In the genomic region with DNA sequence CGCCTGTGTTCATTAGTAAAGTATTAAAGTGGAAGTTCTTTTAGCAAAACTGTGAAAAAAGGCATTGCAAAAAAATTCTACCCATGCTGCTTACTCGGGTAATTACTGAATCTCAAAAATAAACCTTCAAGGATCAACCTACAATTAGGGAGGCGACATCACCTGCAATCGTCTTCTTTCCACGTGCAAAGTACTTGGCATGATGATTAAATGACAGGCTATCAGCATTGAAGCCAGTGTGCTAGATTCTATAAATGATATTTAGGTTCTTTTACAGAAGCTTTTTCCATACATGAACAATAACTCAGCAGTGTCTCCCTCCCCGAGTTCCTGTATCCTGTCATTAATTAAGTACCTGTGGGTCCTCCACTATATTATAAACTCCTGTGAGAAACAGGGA, we compare ENCODE assay signal across 34 cellular contexts.
"Had no signal": no experiment of that assay in that cellular context is flagged by ENCODE, and none has a peak within 500 bp of the region (broad histone marks: within the 10 kb centered on the region; RNA-seq: fewer than 3 reads in every experiment).

No MANE protein-coding gene starts in this region.

- H3K36me3 Mint-ChIP-seq: stimulated activated effector memory CD8-positive, alpha-beta T cell treated with anti-CD3 and anti-CD28 coated beads, Interleukin-12 subunit alpha, Interleukin-12 subunit beta, amount 100 ng/mL, for 72 hours had no signal

- H3K27me3 ChIP-seq: left lung, pancreas, suprapubic skin, tibial artery, upper lobe of right lung had no signal

- ATAC-seq: left colon; left lung; lower lobe of right lung; mucosa of descending colon; naive thymus-derived CD8-positive, alpha-beta T cell; pancreas; right cardiac atrium; sciatic nerve; stimulated activated effector memory CD8-positive, alpha-beta T cell treated with anti-CD3 and anti-CD28 coated beads, Interleukin-12 subunit alpha, Interleukin-12 subunit beta, amount 100 ng/mL, for 72 hours had no signal

- H3K9me3 ChIP-seq: left lung, lower lobe of right lung, mucosa of descending colon, pancreas, prostate gland, suprapubic skin, thoracic aorta, tibial artery, upper lobe of right lung had no signal

- H3K27me3 Mint-ChIP-seq: naive thymus-derived CD8-positive, alpha-beta T cell; stimulated activated naive CD8-positive, alpha-beta T cell treated with anti-CD3 and anti-CD28 coated beads, Interleukin-15, Interleukin-2, amounts not matched to agents 100 ng/mL and 50 ng/mL, for 24 hours had no signal

- H3K4me3 Mint-ChIP-seq: immature natural killer cell; mesothelial cell of epicardium; nephron; neural crest cell; stimulated activated effector memory CD8-positive, alpha-beta T cell treated with anti-CD3 and anti-CD28 coated beads, Interleukin-12 subunit alpha, Interleukin-12 subunit beta, amount 100 ng/mL, for 72 hours; stimulated activated naive CD8-positive, alpha-beta T cell treated with anti-CD3 and anti-CD28 coated beads, Interleukin-15, Interleukin-2, amounts not matched to agents 100 ng/mL and 50 ng/mL, for 24 hours had no signal

- H3K4me3 ChIP-seq: left lung, lower lobe of right lung, mucosa of descending colon, pancreas, prostate gland, skin epidermis, suprapubic skin, thoracic aorta, tibial artery, upper lobe of right lung had no signal

- H3K27ac ChIP-seq: left lung, lower lobe of right lung, pancreas, prostate gland, skin epidermis, suprapubic skin, thoracic aorta, tibial artery, upper lobe of right lung had no signal

- H3K36me3 ChIP-seq: left lung, lower lobe of right lung, pancreas, prostate gland, suprapubic skin, thoracic aorta, tibial artery, upper lobe of right lung had no signal

- FAIRE-seq: islet of Langerhans, kidney, pancreas, urothelium cell line had no signal

- DNase-seq: hypothalamus; immature natural killer cell; kidney; left colon; left lung; lower lobe of right lung; mammary epithelial cell; mesendoderm; mucosa of descending colon; naive thymus-derived CD8-positive, alpha-beta T cell; nucleus accumbens; pancreas; posterior cingulate gyrus; retina; right cardiac atrium; stimulated activated CD4-positive, alpha-beta T cell treated with anti-CD3 and anti-CD28 coated beads, Interleukin-12 subunit alpha, Interleukin-12 subunit beta, amount 100 ng/mL, for 4 hours; stimulated activated CD4-positive, alpha-beta T cell treated with anti-CD3 and anti-CD28 coated beads, Interleukin-15, amount 100 ng/mL, for 24 hours; stimulated activated CD4-positive, alpha-beta T cell treated with anti-CD3 and anti-CD28 coated beads, Interleukin-4, amount 100 ng/mL, for 24 hours; stimulated activated naive CD4-positive, alpha-beta T cell; tibial artery; trophoblast cell; upper lobe of right lung had no signal

- H3K9me3 Mint-ChIP-seq: immature natural killer cell; neural crest cell; stimulated activated effector memory CD8-positive, alpha-beta T cell treated with anti-CD3 and anti-CD28 coated beads, Interleukin-12 subunit alpha, Interleukin-12 subunit beta, amount 100 ng/mL, for 72 hours; stimulated activated naive CD8-positive, alpha-beta T cell treated with anti-CD3 and anti-CD28 coated beads, Interleukin-15, Interleukin-2, amounts not matched to agents 100 ng/mL and 50 ng/mL, for 24 hours had no signal

- H3K27ac Mint-ChIP-seq: mesothelial cell of epicardium; stimulated activated effector memory CD8-positive, alpha-beta T cell treated with anti-CD3 and anti-CD28 coated beads, Interleukin-12 subunit alpha, Interleukin-12 subunit beta, amount 100 ng/mL, for 72 hours; stimulated activated naive CD8-positive, alpha-beta T cell treated with anti-CD3 and anti-CD28 coated beads, Interleukin-15, Interleukin-2, amounts not matched to agents 100 ng/mL and 50 ng/mL, for 24 hours had no signal

- H3K4me1 ChIP-seq: left lung, pancreas, prostate gland had no signal
